In genomic region chr3:107579372-107579771, GRCh38 we compare ENCODE assay signal across 27 cellular contexts.
"Had no signal": no experiment of that assay in that cellular context is flagged by ENCODE, and none has a peak within 500 bp of the region (broad histone marks: within the 10 kb centered on the region; RNA-seq: fewer than 3 reads in every experiment).

No MANE protein-coding gene starts in this region.

- DNase-seq: activated CD4-positive, alpha-beta memory T cell treated with anti-CD3 and anti-CD28 coated beads for 36 hours; activated CD4-positive, alpha-beta T cell treated with anti-CD3 and anti-CD28 coated beads for 48 hours; activated CD4-positive, CD25-positive, alpha-beta regulatory T cell; activated effector memory CD4-positive, alpha-beta T cell treated with Interleukin-2 at 50 U/mL for 16 hours; activated naive CD4-positive, alpha-beta T cell treated with anti-CD3 and anti-CD28 coated beads, Interleukin-2, amount 10 ng/mL, durations not matched to agents 7 days and 5 days; activated T-cell treated with anti-CD3 and anti-CD28 coated beads, Interleukin-2, amount 50 U/mL, for 72 hours; aorta; caudate nucleus; effector CD4-positive, alpha-beta T cell; erythroblast; foreskin fibroblast; immature natural killer cell; midbrain; occipital lobe; small intestine; stimulated activated CD4-positive, alpha-beta T cell treated with anti-CD3 and anti-CD28 coated beads, Interleukin-2, amount 100 ng/mL, for 24 hours; T1000; transverse colon had no signal

- H3K4me3 ChIP-seq: lung, transverse colon had no signal

- ATAC-seq: activated T-cell treated with anti-CD3 and anti-CD28 coated beads, Interleukin-2, amount 50 U/mL, for 72 hours; left lobe of liver; sciatic nerve; stimulated activated effector memory CD8-positive, alpha-beta T cell treated with anti-CD3 and anti-CD28 coated beads, Interleukin-12 subunit alpha, Interleukin-12 subunit beta, amount 100 ng/mL, for 72 hours had no signal

- H3K27me3 ChIP-seq: transverse colon had no signal

- H3K27me3 Mint-ChIP-seq: activated CD4-positive, alpha-beta memory T cell treated with anti-CD3 and anti-CD28 coated beads for 36 hours; activated naive CD4-positive, alpha-beta T cell treated with anti-CD3 and anti-CD28 coated beads, Interleukin-2, amount 10 ng/mL, durations not matched to agents 7 days and 5 days; brain; dendritic cell treated with granulocyte-macrophage colony-stimulating factor and Interleukin-4, amounts not matched to agents 40 ng/mL and 50 ng/mL, for 4 days had no signal

- H3K4me1 Mint-ChIP-seq: nephron had no signal

- H3K27ac Mint-ChIP-seq: activated CD4-positive, alpha-beta memory T cell treated with anti-CD3 and anti-CD28 coated beads for 36 hours; activated naive CD4-positive, alpha-beta T cell treated with anti-CD3 and anti-CD28 coated beads, Interleukin-2, amount 10 ng/mL, durations not matched to agents 7 days and 5 days; activated T-cell treated with anti-CD3 and anti-CD28 coated beads, Interleukin-2, amount 50 U/mL, for 72 hours; dendritic cell treated with granulocyte-macrophage colony-stimulating factor and Interleukin-4, amounts not matched to agents 40 ng/mL and 50 ng/mL, for 4 days; T-helper 1 cell treated with Interleukin-12 subunit alpha and Interleukin-12 subunit beta and Interleukin-4 antibody, amounts not matched to agents 30 μg/mL and 1 μg/mL, for 36 hours had no signal

- H3K4me3 Mint-ChIP-seq: activated CD4-positive, alpha-beta memory T cell treated with anti-CD3 and anti-CD28 coated beads for 36 hours; activated naive CD4-positive, alpha-beta T cell treated with anti-CD3 and anti-CD28 coated beads, Interleukin-2, amount 10 ng/mL, durations not matched to agents 7 days and 5 days; activated T-cell treated with anti-CD3 and anti-CD28 coated beads, Interleukin-2, amount 50 U/mL, for 72 hours; brain; dendritic cell treated with granulocyte-macrophage colony-stimulating factor and Interleukin-4, amounts not matched to agents 40 ng/mL and 50 ng/mL, for 4 days; immature natural killer cell; nephron; stimulated activated effector memory CD8-positive, alpha-beta T cell treated with anti-CD3 and anti-CD28 coated beads, Interleukin-12 subunit alpha, Interleukin-12 subunit beta, amount 100 ng/mL, for 72 hours; T-helper 1 cell treated with Interleukin-12 subunit alpha and Interleukin-12 subunit beta and Interleukin-4 antibody, amounts not matched to agents 30 μg/mL and 1 μg/mL, for 36 hours had no signal

- H3K9me3 ChIP-seq: transverse colon had no signal

- H3K36me3 ChIP-seq: transverse colon had no signal

- FAIRE-seq: small intestine, urothelium cell line had no signal

- H3K9me3 Mint-ChIP-seq: activated CD4-positive, alpha-beta memory T cell treated with anti-CD3 and anti-CD28 coated beads for 36 hours; activated naive CD4-positive, alpha-beta T cell treated with anti-CD3 and anti-CD28 coated beads, Interleukin-2, amount 10 ng/mL, durations not matched to agents 7 days and 5 days; activated T-cell treated with anti-CD3 and anti-CD28 coated beads, Interleukin-2, amount 50 U/mL, for 72 hours; brain; dendritic cell treated with granulocyte-macrophage colony-stimulating factor and Interleukin-4, amounts not matched to agents 40 ng/mL and 50 ng/mL, for 4 days; immature natural killer cell; nephron; stimulated activated effector memory CD8-positive, alpha-beta T cell treated with anti-CD3 and anti-CD28 coated beads, Interleukin-12 subunit alpha, Interleukin-12 subunit beta, amount 100 ng/mL, for 72 hours; T-helper 1 cell treated with Interleukin-12 subunit alpha and Interleukin-12 subunit beta and Interleukin-4 antibody, amounts not matched to agents 30 μg/mL and 1 μg/mL, for 36 hours had no signal

- H3K27ac ChIP-seq: transverse colon had no signal

- H3K4me1 ChIP-seq: transverse colon had no signal

- H3K36me3 Mint-ChIP-seq: immature natural killer cell; stimulated activated effector memory CD8-positive, alpha-beta T cell treated with anti-CD3 and anti-CD28 coated beads, Interleukin-12 subunit alpha, Interleukin-12 subunit beta, amount 100 ng/mL, for 72 hours had no signal
